ENCODE assay signal across 1 cellular context in the genomic region with DNA sequence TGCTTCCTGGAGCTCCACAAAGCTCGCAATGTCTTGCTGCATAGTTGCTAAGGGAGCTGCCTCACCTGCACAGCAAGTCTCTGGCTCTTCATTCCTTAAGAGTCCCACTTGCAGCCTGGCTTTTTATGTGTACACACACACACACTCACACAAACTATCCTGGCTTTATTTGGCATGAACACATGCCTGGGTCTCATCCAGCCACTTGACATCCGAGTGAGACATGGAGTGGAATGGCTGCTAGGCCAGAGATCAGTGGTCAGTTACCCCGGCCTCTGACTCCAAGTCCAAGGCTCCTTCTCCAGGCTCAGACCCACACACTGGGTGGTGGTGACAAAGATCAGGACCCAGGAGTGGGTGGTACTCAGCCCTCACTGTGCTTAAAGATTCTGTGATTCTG.
TF ChIP-seq lines count a peak whose summit lies in the region.

No MANE protein-coding gene starts in this region.

TF ChIP-seq in K562, 482 proteins besides CTCF, POLR2A, EP300 and RAD21 (continued from another document):
- TF ChIP-seq CEBPG (CRISPR knock-in tag; IDR thresholded peaks at IDR 0.05), result peak; percentile 42; the same call in 1 of the 2 replicates
- TF ChIP-seq CEBPG (tag; conservative IDR thresholded peaks at IDR 0.05 in 1 of 2, IDR thresholded peaks at IDR 0.05 in 1 of 2), result no peak
- peak; percentile 60; the same call in 1 of the 2 replicates for TF ChIP-seq ZNF143 (CRISPR knock-in tag; IDR thresholded peaks at IDR 0.05)
- peak; percentile 14; the same call in 1 of the 2 replicates for TF ChIP-seq ZNF282 (CRISPR knock-in tag; IDR thresholded peaks at IDR 0.05)
- peak; percentile 81 for TF ChIP-seq ZBTB1 (CRISPR knock-in tag; IDR thresholded peaks at IDR 0.05; ENCODE audit: borderline replicate concordance, low read depth)
- no peak for TF ChIP-seq POLR3A (IDR thresholded peaks at IDR 0.05; ENCODE audit: borderline replicate concordance, extremely low read depth, insufficient read depth, insufficient read length)
- TF ChIP-seq TEAD4 (IDR thresholded peaks at IDR 0.05; ENCODE audit: low read length), result no peak
- TF ChIP-seq TEAD4 (CRISPR knock-in tag; IDR thresholded peaks at IDR 0.05; ENCODE audit: borderline replicate concordance), result peak; percentile 86
- peak; percentile 28 for TF ChIP-seq POLR2B (IDR thresholded peaks at IDR 0.05; ENCODE audit: low read depth, partially characterized antibody)
- TF ChIP-seq CREB1 (IDR thresholded peaks at IDR 0.05), result no peak
- TF ChIP-seq CREB1 (CRISPR knock-in tag; IDR thresholded peaks at IDR 0.05), result peak; percentile 32; the same call in 1 of the 2 replicates
- TF ChIP-seq FOXK1 (CRISPR knock-in tag; IDR thresholded peaks at IDR 0.05; ENCODE audit: borderline replicate concordance), result peak; percentile 84; the same call in 1 of the 2 replicates
- TF ChIP-seq ZNF311 (CRISPR knock-in tag; IDR thresholded peaks at IDR 0.05), result no peak
- TF ChIP-seq, protein P1, sequence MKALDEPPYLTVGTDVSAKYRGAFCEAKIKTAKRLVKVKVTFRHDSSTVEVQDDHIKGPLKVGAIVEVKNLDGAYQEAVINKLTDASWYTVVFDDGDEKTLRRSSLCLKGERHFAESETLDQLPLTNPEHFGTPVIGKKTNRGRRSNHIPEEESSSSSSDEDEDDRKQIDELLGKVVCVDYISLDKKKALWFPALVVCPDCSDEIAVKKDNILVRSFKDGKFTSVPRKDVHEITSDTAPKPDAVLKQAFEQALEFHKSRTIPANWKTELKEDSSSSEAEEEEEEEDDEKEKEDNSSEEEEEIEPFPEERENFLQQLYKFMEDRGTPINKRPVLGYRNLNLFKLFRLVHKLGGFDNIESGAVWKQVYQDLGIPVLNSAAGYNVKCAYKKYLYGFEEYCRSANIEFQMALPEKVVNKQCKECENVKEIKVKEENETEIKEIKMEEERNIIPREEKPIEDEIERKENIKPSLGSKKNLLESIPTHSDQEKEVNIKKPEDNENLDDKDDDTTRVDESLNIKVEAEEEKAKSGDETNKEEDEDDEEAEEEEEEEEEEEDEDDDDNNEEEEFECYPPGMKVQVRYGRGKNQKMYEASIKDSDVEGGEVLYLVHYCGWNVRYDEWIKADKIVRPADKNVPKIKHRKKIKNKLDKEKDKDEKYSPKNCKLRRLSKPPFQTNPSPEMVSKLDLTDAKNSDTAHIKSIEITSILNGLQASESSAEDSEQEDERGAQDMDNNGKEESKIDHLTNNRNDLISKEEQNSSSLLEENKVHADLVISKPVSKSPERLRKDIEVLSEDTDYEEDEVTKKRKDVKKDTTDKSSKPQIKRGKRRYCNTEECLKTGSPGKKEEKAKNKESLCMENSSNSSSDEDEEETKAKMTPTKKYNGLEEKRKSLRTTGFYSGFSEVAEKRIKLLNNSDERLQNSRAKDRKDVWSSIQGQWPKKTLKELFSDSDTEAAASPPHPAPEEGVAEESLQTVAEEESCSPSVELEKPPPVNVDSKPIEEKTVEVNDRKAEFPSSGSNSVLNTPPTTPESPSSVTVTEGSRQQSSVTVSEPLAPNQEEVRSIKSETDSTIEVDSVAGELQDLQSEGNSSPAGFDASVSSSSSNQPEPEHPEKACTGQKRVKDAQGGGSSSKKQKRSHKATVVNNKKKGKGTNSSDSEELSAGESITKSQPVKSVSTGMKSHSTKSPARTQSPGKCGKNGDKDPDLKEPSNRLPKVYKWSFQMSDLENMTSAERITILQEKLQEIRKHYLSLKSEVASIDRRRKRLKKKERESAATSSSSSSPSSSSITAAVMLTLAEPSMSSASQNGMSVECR (CRISPR knock-in tag; IDR thresholded peaks at IDR 0.05), result peak; percentile 79
- TF ChIP-seq, protein P2, sequence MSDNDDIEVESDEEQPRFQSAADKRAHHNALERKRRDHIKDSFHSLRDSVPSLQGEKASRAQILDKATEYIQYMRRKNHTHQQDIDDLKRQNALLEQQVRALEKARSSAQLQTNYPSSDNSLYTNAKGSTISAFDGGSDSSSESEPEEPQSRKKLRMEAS (CRISPR knock-in tag; IDR thresholded peaks at IDR 0.05), result peak; percentile 56; the same call in 1 of the 2 replicates
- TF ChIP-seq, protein P3, sequence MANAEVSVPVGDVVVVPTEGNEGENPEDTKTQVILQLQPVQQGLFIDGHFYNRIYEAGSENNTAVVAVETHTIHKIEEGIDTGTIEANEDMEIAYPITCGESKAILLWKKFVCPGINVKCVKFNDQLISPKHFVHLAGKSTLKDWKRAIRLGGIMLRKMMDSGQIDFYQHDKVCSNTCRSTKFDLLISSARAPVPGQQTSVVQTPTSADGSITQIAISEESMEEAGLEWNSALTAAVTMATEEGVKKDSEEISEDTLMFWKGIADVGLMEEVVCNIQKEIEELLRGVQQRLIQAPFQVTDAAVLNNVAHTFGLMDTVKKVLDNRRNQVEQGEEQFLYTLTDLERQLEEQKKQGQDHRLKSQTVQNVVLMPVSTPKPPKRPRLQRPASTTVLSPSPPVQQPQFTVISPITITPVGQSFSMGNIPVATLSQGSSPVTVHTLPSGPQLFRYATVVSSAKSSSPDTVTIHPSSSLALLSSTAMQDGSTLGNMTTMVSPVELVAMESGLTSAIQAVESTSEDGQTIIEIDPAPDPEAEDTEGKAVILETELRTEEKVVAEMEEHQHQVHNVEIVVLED (CRISPR knock-in tag; IDR thresholded peaks at IDR 0.05), result no peak
- TF ChIP-seq, protein P4, sequence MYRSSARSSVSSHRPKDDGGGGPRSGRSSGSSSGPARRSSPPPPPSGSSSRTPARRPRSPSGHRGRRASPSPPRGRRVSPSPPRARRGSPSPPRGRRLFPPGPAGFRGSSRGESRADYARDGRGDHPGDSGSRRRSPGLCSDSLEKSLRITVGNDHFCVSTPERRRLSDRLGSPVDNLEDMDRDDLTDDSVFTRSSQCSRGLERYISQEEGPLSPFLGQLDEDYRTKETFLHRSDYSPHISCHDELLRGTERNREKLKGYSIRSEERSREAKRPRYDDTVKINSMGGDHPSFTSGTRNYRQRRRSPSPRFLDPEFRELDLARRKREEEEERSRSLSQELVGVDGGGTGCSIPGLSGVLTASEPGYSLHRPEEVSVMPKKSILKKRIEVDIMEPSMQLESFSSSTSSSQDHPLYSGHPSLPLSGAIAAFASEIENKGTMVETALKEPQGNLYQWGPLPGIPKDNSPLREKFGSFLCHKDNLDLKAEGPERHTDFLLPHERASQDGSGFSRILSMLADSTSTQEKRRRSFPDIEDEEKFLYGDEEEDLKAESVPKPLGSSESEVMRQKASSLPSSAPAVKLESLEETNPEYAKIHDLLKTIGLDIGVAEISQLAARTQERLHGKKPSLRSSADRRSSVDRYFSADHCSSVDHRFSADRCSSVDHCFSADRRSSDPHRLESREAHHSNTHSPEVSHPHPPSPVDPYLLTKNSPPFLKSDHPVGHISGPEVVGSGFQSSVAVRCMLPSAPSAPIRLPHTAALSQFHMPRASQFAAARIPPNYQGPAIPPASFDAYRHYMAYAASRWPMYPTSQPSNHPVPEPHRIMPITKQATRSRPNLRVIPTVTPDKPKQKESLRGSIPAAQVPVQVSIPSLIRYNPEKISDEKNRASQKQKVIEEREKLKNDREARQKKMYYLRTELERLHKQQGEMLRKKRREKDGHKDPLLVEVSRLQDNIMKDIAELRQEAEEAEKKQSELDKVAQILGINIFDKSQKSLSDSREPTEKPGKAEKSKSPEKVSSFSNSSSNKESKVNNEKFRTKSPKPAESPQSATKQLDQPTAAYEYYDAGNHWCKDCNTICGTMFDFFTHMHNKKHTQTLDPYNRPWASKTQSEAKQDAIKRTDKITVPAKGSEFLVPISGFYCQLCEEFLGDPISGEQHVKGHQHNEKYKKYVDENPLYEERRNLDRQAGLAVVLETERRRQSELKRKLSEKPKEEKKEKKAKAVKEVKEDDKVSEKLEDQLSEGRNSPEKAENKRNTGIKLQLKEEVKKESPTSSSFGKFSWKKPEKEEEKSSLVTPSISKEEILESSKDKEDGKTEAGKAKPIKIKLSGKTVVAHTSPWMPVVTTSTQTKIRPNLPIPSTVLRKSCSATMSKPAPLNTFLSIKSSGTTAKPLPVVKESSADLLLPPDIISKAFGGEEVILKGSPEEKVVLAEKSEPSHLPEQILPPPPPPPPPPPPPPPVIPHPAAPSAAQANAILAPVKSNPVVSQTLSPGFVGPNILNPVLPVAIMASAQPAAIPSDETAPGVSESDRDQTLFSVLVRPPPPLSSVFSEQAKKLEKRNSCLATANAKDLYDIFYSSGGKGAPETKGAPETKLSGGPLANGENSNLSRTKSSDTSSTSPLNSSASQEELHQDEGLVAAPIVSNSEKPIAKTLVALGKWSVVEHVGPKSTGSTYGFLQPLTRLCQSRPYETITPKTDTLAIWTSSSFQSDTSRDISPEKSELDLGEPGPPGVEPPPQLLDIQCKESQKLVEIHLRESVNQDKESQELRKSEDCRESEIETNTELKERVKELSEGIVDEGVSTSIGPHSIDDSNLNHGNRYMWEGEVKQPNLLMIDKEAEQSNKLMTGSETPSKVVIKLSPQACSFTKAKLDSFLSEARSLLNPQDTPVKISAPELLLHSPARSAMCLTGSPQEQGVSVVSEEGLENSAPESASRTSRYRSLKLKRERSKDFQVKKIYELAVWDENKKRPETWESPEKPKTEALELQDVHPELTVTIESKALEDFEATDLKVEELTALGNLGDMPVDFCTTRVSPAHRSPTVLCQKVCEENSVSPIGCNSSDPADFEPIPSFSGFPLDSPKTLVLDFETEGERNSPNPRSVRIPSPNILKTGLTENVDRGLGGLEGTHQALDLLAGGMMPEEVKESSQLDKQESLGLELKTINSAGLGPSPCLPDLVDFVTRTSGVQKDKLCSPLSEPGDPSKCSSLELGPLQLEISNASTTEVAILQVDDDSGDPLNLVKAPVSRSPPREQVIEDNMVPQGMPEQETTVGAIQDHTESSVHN (IDR thresholded peaks at IDR 0.05; ENCODE audit: borderline replicate concordance in 1 of 2, low read depth in 1 of 2), result no peak
- TF ChIP-seq, protein P5, sequence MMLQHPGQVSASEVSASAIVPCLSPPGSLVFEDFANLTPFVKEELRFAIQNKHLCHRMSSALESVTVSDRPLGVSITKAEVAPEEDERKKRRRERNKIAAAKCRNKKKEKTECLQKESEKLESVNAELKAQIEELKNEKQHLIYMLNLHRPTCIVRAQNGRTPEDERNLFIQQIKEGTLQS (IDR thresholded peaks at IDR 0.05), result no peak
- TF ChIP-seq, protein P5 (CRISPR knock-in tag; conservative IDR thresholded peaks at IDR 0.05), result no peak
- TF ChIP-seq MYBL2 (IDR thresholded peaks at IDR 0.05; ENCODE audit: low read depth), result no peak
- no peak for TF ChIP-seq MYBL2 (CRISPR knock-in tag; IDR thresholded peaks at IDR 0.05; ENCODE audit: borderline replicate concordance)
- 0 out of 4 replicates have a peak, but pooled peaks of 1 of the 2 experiments have one; percentile 61 for TF ChIP-seq TEAD1 (CRISPR knock-in tag; IDR thresholded peaks at IDR 0.05)
- TF ChIP-seq FOXP1 (CRISPR knock-in tag; IDR thresholded peaks at IDR 0.05), result peak; percentile 83; the same call in 1 of the 2 replicates
- TF ChIP-seq, protein P6, sequence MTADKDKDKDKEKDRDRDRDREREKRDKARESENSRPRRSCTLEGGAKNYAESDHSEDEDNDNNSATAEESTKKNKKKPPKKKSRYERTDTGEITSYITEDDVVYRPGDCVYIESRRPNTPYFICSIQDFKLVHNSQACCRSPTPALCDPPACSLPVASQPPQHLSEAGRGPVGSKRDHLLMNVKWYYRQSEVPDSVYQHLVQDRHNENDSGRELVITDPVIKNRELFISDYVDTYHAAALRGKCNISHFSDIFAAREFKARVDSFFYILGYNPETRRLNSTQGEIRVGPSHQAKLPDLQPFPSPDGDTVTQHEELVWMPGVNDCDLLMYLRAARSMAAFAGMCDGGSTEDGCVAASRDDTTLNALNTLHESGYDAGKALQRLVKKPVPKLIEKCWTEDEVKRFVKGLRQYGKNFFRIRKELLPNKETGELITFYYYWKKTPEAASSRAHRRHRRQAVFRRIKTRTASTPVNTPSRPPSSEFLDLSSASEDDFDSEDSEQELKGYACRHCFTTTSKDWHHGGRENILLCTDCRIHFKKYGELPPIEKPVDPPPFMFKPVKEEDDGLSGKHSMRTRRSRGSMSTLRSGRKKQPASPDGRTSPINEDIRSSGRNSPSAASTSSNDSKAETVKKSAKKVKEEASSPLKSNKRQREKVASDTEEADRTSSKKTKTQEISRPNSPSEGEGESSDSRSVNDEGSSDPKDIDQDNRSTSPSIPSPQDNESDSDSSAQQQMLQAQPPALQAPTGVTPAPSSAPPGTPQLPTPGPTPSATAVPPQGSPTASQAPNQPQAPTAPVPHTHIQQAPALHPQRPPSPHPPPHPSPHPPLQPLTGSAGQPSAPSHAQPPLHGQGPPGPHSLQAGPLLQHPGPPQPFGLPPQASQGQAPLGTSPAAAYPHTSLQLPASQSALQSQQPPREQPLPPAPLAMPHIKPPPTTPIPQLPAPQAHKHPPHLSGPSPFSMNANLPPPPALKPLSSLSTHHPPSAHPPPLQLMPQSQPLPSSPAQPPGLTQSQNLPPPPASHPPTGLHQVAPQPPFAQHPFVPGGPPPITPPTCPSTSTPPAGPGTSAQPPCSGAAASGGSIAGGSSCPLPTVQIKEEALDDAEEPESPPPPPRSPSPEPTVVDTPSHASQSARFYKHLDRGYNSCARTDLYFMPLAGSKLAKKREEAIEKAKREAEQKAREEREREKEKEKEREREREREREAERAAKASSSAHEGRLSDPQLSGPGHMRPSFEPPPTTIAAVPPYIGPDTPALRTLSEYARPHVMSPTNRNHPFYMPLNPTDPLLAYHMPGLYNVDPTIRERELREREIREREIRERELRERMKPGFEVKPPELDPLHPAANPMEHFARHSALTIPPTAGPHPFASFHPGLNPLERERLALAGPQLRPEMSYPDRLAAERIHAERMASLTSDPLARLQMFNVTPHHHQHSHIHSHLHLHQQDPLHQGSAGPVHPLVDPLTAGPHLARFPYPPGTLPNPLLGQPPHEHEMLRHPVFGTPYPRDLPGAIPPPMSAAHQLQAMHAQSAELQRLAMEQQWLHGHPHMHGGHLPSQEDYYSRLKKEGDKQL (CRISPR knock-in tag; IDR thresholded peaks at IDR 0.05; ENCODE audit: borderline replicate concordance), result no peak; the same call in 1 of the 2 replicates
- TF ChIP-seq GATA2 (CRISPR knock-in tag; IDR thresholded peaks at IDR 0.05), result 0 out of 2 replicates have a peak, but pooled peaks have one; percentile 3
- TF ChIP-seq FOXA3 (CRISPR knock-in tag; conservative IDR thresholded peaks at IDR 0.05 in 1 of 2, IDR thresholded peaks at IDR 0.05 in 1 of 2), result 0 out of 4 replicates have a peak, but pooled peaks of 1 of the 2 experiments have one; percentile 4
- 0 out of 2 replicates have a peak, but pooled peaks have one; percentile 10 for TF ChIP-seq FOXA1 (IDR thresholded peaks at IDR 0.05; ENCODE audit: borderline replicate concordance)
- TF ChIP-seq L3MBTL2 (IDR thresholded peaks at IDR 0.05), result no peak
- peak; percentile 58; the same call in 1 of the 2 replicates for TF ChIP-seq SUPT5H (IDR thresholded peaks at IDR 0.05)
- 0 out of 2 replicates have a peak, but pooled peaks have one; percentile 34 for TF ChIP-seq POLR2AphosphoS2 (IDR thresholded peaks at IDR 0.05; ENCODE audit: low read length)
- no peak for TF ChIP-seq NR2C1 (IDR thresholded peaks at IDR 0.05)
- no peak for TF ChIP-seq NR2C1 (tag; IDR thresholded peaks at IDR 0.05)
- no peak for TF ChIP-seq JUNB (CRISPR knock-in tag; conservative IDR thresholded peaks at IDR 0.05)
- 0 out of 2 replicates have a peak, but pooled peaks have one; percentile 6 for TF ChIP-seq ZNF263 (CRISPR knock-in tag; IDR thresholded peaks at IDR 0.05; ENCODE audit: borderline replicate concordance)
